ENCODE assay signal across 26 cellular contexts in the genomic region with DNA sequence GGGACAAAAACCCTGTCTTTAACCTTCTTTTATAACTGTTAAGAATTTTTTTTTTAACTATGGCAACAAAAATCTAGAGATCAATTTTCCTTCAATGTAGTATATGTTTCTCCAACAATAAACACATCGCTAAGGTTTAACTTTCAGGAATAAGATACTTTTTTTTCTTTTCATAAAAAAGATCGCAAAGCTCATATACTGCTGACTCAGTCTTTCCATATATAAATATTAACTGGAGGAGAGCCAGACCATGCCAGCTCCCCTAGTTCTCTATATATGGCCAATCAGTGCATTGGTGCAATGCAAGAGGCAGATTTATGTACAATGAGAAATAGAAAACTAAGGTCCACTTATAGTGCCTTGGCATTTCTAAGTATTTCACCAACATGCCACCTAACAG.
DNase-seq lines count a peak whose midpoint lies in the region; ATAC-seq, FAIRE-seq and TF ChIP-seq lines count a peak whose summit lies in the region.
"Had no signal": no experiment of that assay in that cellular context is flagged by ENCODE, and none has a peak within 500 bp of the region (broad histone marks: within the 10 kb centered on the region; RNA-seq: fewer than 3 reads in every experiment).

No MANE protein-coding gene starts in this region.

- in situ Hi-C loops in HepG2 (cut with HindIII; ENCODE audit: extremely low pct_ligation_motif_present, low pct_unique_long_range_greater_than_20kb): no loop called here

- TF ChIP-seq EP300 in HepG2 (IDR thresholded peaks at IDR 0.05; ENCODE audit: low read depth in 2 of 2, low read length in 2 of 2) (no peak), HepG2 (CRISPR knock-in tag; IDR thresholded peaks at IDR 0.05; ENCODE audit: borderline replicate concordance) (no peak)

- POLR2A ChIA-PET in HepG2 (lab: Yijun Ruan, JAX): no interaction called here

- H3K4me3 ChIP-seq in HepG2 (replicated peaks in 1 of 3; ENCODE audit: insufficient read depth in 1 of 3, low read depth in 2 of 3, low read length in 3 of 3) (no peak overlapping the region), right lobe of liver (no peak overlapping the region), muscle layer of duodenum (ENCODE audit: low read depth in 1 of 2, low read length in 2 of 2) (no peak overlapping the region), thoracic aorta (no peak overlapping the region), MG63 (no peak overlapping the region)
- H3K4me3 ChIP-seq: BLaER1 treated with 17β-estradiol and CSF1 and Interleukin-3, amounts not matched to agents 10 nM and 100 nM; GM12878; GM23338; HAP-1 had no signal

- TF ChIP-seq CTCF in HepG2 (CRISPR knock-in tag; IDR thresholded peaks at IDR 0.05) (no peak), right lobe of liver (IDR thresholded peaks at IDR 0.05) (no peak), thoracic aorta (IDR thresholded peaks at IDR 0.05) (no peak)

- no peak overlapping the region for H3K4me2 ChIP-seq in HepG2 (ENCODE audit: low read depth, low read length)
- H3K4me2 ChIP-seq: BLaER1 treated with 17β-estradiol and CSF1 and Interleukin-3, amounts not matched to agents 10 nM and 100 nM; GM23338; SK-N-SH had no signal

- BruUV-seq in HepG2 (replicated peaks; lab: Mats Ljungman, UMichigan): no TSS peak

- H3K4me1 ChIP-seq in HepG2 (ENCODE audit: insufficient read depth, low read length) (no peaks in the 10 kb centered on the region), right lobe of liver (no peaks in the 10 kb centered on the region), muscle layer of duodenum (ENCODE audit: control insufficient read depth in 1 of 2, insufficient read depth in 2 of 2, low read length in 2 of 2) (peaks cover 6 to 19% of the 10 kb centered on the region in 2 donors), thoracic aorta (ENCODE audit: control insufficient read depth in 1 of 2, low read depth in 2 of 2) (peaks cover 12 to 36% of the 10 kb centered on the region in 2 donors)
- H3K4me1 ChIP-seq: Caco-2, HAP-1 had no signal

- FAIRE-seq in HepG2 (lab: Jason Lieb, UNC) (no peak), GM19239 (lab: Jason Lieb, UNC) (no peak)
- FAIRE-seq: GM12878 had no signal

- no peak for TF ChIP-seq POLR2A in HepG2 (IDR thresholded peaks at IDR 0.05; ENCODE audit: insufficient read depth in 1 of 2, low read depth in 2 of 2, low read length in 2 of 2)
- no peak for TF ChIP-seq POLR2A in right lobe of liver (IDR thresholded peaks at IDR 0.05)

- peaks cover 0 to 14% of the 10 kb centered on the region in 2 experiments; a peak in 2 of 5 replicates for H3K27me3 ChIP-seq in HepG2 (ENCODE audit: control insufficient read depth in 1 of 2, insufficient read depth in 2 of 2, low read length in 2 of 2)
- no peaks in the 10 kb centered on the region for H3K27me3 ChIP-seq in right lobe of liver
- no peaks in the 10 kb centered on the region for H3K27me3 ChIP-seq in muscle layer of duodenum (ENCODE audit: low read depth, low read length)
- no peaks in the 10 kb centered on the region for H3K27me3 ChIP-seq in thoracic aorta (replicated peaks; ENCODE audit: insufficient read depth)
- H3K27me3 ChIP-seq in MG63: no peaks in the 10 kb centered on the region
- H3K27me3 ChIP-seq: BLaER1 treated with 17β-estradiol and CSF1 and Interleukin-3, amounts not matched to agents 10 nM and 100 nM had no signal

- ATAC-seq in HepG2 (no peak), right lobe of liver (no peak), thoracic aorta (ENCODE audit: insufficient number of reproducible peaks, low FRiP score, low read depth) (no peak)
- ATAC-seq: GM12878, GM23338 had no signal

- no peak for TF ChIP-seq RAD21 in HepG2 (CRISPR knock-in tag; IDR thresholded peaks at IDR 0.05)

- no peak overlapping the region for H2AFZ ChIP-seq in HepG2 (ENCODE audit: low read length)
- H2AFZ ChIP-seq: GM23338 had no signal

- H3K27ac ChIP-seq in HepG2 (ENCODE audit: extremely low read length, insufficient read depth, low read length) (no peak overlapping the region), right lobe of liver (no peak overlapping the region), muscle layer of duodenum (ENCODE audit: low read length) (peak overlapping the region; percentile 16), thoracic aorta (peak overlapping the region; percentile 83 to 84)
- H3K27ac ChIP-seq: 22Rv1; BLaER1 treated with 17β-estradiol and CSF1 and Interleukin-3, amounts not matched to agents 10 nM and 100 nM had no signal

- H3K36me3 ChIP-seq in HepG2 (replicated peaks in 1 of 2; ENCODE audit: control insufficient read depth in 1 of 2, insufficient read depth in 2 of 2, low read length in 2 of 2) (no peaks in the 10 kb centered on the region), right lobe of liver (no peaks in the 10 kb centered on the region), muscle layer of duodenum (ENCODE audit: control insufficient read depth in 1 of 2, insufficient read depth in 2 of 2, low read length in 2 of 2) (no peaks in the 10 kb centered on the region), thoracic aorta (no peaks in the 10 kb centered on the region), MG63 (no peaks in the 10 kb centered on the region)
- H3K36me3 ChIP-seq: BLaER1 treated with 17β-estradiol and CSF1 and Interleukin-3, amounts not matched to agents 10 nM and 100 nM; HAP-1 had no signal

- H3K79me2 ChIP-seq in HepG2 (ENCODE audit: insufficient read depth, low read length): no peaks in the 10 kb centered on the region

- CTCF ChIA-PET in HepG2 (lab: Yijun Ruan, JAX; ENCODE audit: low intra/inter-chr PET ratio, low total read pairs): no interaction called here

- DNase-seq in HepG2 (ENCODE audit: low spot score) (no peak), right lobe of liver (no peak), thoracic aorta (ENCODE audit: low spot score) (no peak), GM19238 (ENCODE audit: insufficient read length, low spot score) (no peak), MG63 (no peak), GM19239 (ENCODE audit: insufficient read length, low spot score) (no peak)
- DNase-seq in activated CD8-positive, alpha-beta memory T cell treated with anti-CD3 and anti-CD28 coated beads, Interleukin-2, amount 50 U/mL, for 4 hours: no peak
- DNase-seq: Caco-2; CD4-positive, alpha-beta memory T cell; DMS 273 treated with DMSO at 0.1 percent for 48 hours; DND-41; MV-4-11; NCI-H1105 treated with DMSO at 0.1 percent for 48 hours; NCI-H2081; NCI-H2171; NCI-H345; NCI-H526; OCI-M1; Right ventricle myocardium superior; SK-N-SH had no signal

- 23% methylated on average over 2 of the region's 2 CpGs for WGBS in HepG2 (ENCODE audit: low lambda C conversion rate)
- 92% methylated on average over 2 of the region's 2 CpGs for WGBS in right lobe of liver (ENCODE audit: insufficient coverage, low coverage, low lambda C conversion rate, missing lambda C conversion rate)

- intact Hi-C loops in HepG2 (cut with micrococcal nuclease; ENCODE audit: unreplicated experiment): no loop called here
- intact Hi-C loops in right lobe of liver (cut with DNase I): no loop called here

- no peaks in the 10 kb centered on the region for H4K20me1 ChIP-seq in HepG2 (ENCODE audit: insufficient read depth, low read length)
- H4K20me1 ChIP-seq: BLaER1 treated with 17β-estradiol and CSF1 and Interleukin-3, amounts not matched to agents 10 nM and 100 nM had no signal

- no peaks in the 10 kb centered on the region for H3K9me3 ChIP-seq in HepG2 (ENCODE audit: low read length)
- H3K9me3 ChIP-seq in right lobe of liver: no peaks in the 10 kb centered on the region
- no peaks in the 10 kb centered on the region for H3K9me3 ChIP-seq in muscle layer of duodenum (ENCODE audit: control insufficient read depth in 1 of 2, low read length in 2 of 2)
- no peaks in the 10 kb centered on the region for H3K9me3 ChIP-seq in thoracic aorta
- no peaks in the 10 kb centered on the region for H3K9me3 ChIP-seq in MG63
- H3K9me3 ChIP-seq: BLaER1 treated with 17β-estradiol and CSF1 and Interleukin-3, amounts not matched to agents 10 nM and 100 nM; Caco-2; HAP-1; SK-N-SH had no signal

- H3K9ac ChIP-seq in HepG2 (ENCODE audit: insufficient read depth, low read depth, low read length): no peak overlapping the region
- H3K9ac ChIP-seq: BLaER1 treated with 17β-estradiol and CSF1 and Interleukin-3, amounts not matched to agents 10 nM and 100 nM; SK-N-SH had no signal

TF ChIP-seq in HepG2, 621 proteins besides CTCF, POLR2A, EP300 and RAD21:
- TF ChIP-seq, protein P1, sequence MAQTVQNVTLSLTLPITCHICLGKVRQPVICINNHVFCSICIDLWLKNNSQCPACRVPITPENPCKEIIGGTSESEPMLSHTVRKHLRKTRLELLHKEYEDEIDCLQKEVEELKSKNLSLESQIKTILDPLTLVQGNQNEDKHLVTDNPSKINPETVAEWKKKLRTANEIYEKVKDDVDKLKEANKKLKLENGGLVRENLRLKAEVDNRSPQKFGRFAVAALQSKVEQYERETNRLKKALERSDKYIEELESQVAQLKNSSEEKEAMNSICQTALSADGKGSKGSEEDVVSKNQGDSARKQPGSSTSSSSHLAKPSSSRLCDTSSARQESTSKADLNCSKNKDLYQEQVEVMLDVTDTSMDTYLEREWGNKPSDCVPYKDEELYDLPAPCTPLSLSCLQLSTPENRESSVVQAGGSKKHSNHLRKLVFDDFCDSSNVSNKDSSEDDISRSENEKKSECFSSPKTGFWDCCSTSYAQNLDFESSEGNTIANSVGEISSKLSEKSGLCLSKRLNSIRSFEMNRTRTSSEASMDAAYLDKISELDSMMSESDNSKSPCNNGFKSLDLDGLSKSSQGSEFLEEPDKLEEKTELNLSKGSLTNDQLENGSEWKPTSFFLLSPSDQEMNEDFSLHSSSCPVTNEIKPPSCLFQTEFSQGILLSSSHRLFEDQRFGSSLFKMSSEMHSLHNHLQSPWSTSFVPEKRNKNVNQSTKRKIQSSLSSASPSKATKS (CRISPR knock-in tag; IDR thresholded peaks at IDR 0.05): no peak
- TF ChIP-seq MAFK (conservative IDR thresholded peaks at IDR 0.05 in 1 of 2, IDR thresholded peaks at IDR 0.05 in 1 of 2; ENCODE audit: low read length in 2 of 2) (peak; percentile 49 to 78; a peak in 3 of 4 replicates), MAFF (IDR thresholded peaks at IDR 0.05; ENCODE audit: low read depth, low read length) (peak; percentile 50; the same call in 1 of the 2 replicates)

Comparison
In these comparisons a context has a peak if more than half of its experiments do, and no peak if none do; other contexts are left out.
1. H3K27ac ChIP-seq: peak in muscle layer of duodenum (single experiment) and thoracic aorta (2 of 2); none in HepG2 (single experiment) and right lobe of liver (0 of 3).